1 cellular context compared by ENCODE assay signal in genomic region chr7:112079671-112080070, GRCh38.
TF ChIP-seq lines count a peak whose summit lies in the region.

No MANE protein-coding gene starts in this region.

TF ChIP-seq in HCT116, 20 proteins besides CTCF, POLR2A, EP300 and RAD21 (continued from another document):
- no peak for TF ChIP-seq MAX (IDR thresholded peaks at IDR 0.05)
- no peak for TF ChIP-seq SP1 (IDR thresholded peaks at IDR 0.05; ENCODE audit: low read depth)
- TF ChIP-seq CEBPB (IDR thresholded peaks at IDR 0.05; ENCODE audit: low read depth) = no peak
- TF ChIP-seq YY1 (IDR thresholded peaks at IDR 0.05; ENCODE audit: extremely low read depth, insufficient replicate concordance, low read depth, low read length) = no peak
- TF ChIP-seq EGR1 (IDR thresholded peaks at IDR 0.05; ENCODE audit: low read depth) = no peak
- no peak for TF ChIP-seq SRF (IDR thresholded peaks at IDR 0.05; ENCODE audit: low read depth)
- no peak for TF ChIP-seq ZNF274 (IDR thresholded peaks at IDR 0.05; ENCODE audit: low read depth, low read length)
